ENCODE assay signal across 1 cellular context in the genomic region with DNA sequence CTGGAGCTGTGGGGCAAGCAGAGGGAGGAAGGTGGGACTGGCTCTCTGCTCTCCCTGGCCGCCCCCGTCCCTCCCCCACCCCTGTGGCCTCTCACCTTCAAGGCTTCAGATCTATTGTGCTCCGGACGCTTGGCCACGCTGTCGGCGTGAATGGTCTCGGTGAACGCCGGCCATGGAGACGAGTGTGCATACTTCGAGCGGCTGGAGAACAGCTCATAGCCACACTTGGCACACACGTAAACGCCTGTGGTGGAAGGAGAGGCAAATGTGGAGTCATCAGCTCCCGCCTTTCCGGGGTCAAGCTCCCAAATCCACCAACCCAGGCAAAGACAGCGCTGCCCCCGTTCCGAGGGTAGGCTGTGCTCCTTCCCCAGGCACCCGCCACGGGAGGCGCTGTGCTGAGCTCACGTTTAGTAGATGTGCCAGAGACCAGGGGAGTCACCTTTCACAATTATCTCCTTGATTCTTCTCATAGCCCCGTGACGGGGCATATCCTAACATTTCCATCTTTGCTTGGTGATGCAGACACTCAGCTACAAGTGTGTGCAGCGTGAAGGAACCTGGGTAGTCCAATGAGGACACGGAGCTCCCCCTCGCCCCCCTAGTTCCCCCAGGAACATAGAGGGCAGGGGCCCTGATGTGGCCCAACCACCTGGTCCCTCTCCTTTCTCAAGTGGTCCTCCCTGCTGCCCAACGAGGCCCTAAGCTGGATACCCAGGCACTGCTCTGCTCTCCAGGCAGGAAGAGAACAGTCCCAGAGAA.
A peak's percentile ranks its signal among the peaks of the same experiment; 100 is the strongest.
TF ChIP-seq lines count a peak whose summit lies in the region.

No MANE protein-coding gene starts in this region.

TF ChIP-seq in HEK293, 187 proteins besides CTCF, POLR2A, EP300 and RAD21 (continued from another document):
- no peak for TF ChIP-seq REST (tag by site-specific recombination; IDR thresholded peaks at IDR 0.05)
- no peak for TF ChIP-seq ZNF266 (tag by site-specific recombination; IDR thresholded peaks at IDR 0.05; ENCODE audit: low read depth)
- TF ChIP-seq ZNF530 (tag by site-specific recombination; IDR thresholded peaks at IDR 0.05; ENCODE audit: low read depth) = no peak
- no peak for TF ChIP-seq ZNF16 (tag by site-specific recombination; IDR thresholded peaks at IDR 0.05; ENCODE audit: low read depth)
- TF ChIP-seq SCRT1 (tag by site-specific recombination; IDR thresholded peaks at IDR 0.05; ENCODE audit: borderline replicate concordance) = no peak
- peak; percentile 8; the same call in 1 of the 2 replicates for TF ChIP-seq ZFHX2 (tag by site-specific recombination; conservative IDR thresholded peaks at IDR 0.05)
